19 cellular contexts compared by ENCODE assay signal in the genomic region with DNA sequence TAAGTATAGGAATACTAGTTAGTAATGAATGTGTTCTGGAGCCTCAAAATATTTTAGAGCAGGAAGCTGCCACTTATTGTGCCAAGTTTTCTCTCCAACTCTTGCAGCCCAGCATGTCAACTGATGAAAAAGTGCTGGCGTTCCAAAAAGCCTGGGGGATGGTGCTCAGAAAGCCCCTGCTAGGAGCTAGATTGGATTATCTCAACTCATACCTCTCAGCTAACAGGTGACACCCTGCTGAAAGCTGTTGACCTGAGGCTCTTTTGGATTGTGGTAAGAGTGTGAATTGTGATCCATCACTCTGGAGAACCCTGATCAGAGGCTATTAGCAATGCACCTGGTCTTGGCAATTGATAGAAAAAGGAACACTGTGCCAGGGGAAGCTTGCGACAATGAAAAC.
DNase-seq lines count a peak whose midpoint lies in the region; ATAC-seq and TF ChIP-seq lines count a peak whose summit lies in the region.
"Had no signal": no experiment of that assay in that cellular context is flagged by ENCODE, and none has a peak within 500 bp of the region (broad histone marks: within the 10 kb centered on the region; RNA-seq: fewer than 3 reads in every experiment).

No MANE protein-coding gene starts in this region.

- no peaks in the 10 kb centered on the region for H3K36me3 ChIP-seq in Caco-2 (ENCODE audit: control insufficient read depth, insufficient read depth, low read length)
- H3K36me3 ChIP-seq: Peyer's patch had no signal

- H3K27ac Mint-ChIP-seq in WTC11: no peak overlapping the region
- H3K27ac Mint-ChIP-seq in Caco-2 (ENCODE audit: unreplicated experiment): no peak overlapping the region
- H3K27ac Mint-ChIP-seq: CD14-positive monocyte; T-helper 2 cell treated with Interferon-gamma antibody and Interleukin-4, amounts not matched to agents 5 μg/mL and 100 μg/mL, for 36 hours had no signal

- TF ChIP-seq CTCF in WTC11 (IDR thresholded peaks at IDR 0.05): no peak
- no peak for TF ChIP-seq CTCF in Caco-2 (IDR thresholded peaks at IDR 0.05; ENCODE audit: insufficient read depth in 1 of 2, low read depth in 1 of 2, low read length in 1 of 2, severe bottlenecking in 1 of 2, unreplicated experiment in 1 of 2)

- 0 out of 2 replicates have a peak, but pooled peaks cover 3% of the 10 kb centered on the region for H3K27me3 Mint-ChIP-seq in WTC11 (ENCODE audit: low read depth)
- no peaks in the 10 kb centered on the region for H3K27me3 Mint-ChIP-seq in Caco-2 (ENCODE audit: insufficient read depth, unreplicated experiment)

- H3K36me3 Mint-ChIP-seq in WTC11 (peaks cover 6% of the 10 kb centered on the region; the same call in 1 of the 2 replicates), Caco-2 (ENCODE audit: insufficient read depth, unreplicated experiment) (no peaks in the 10 kb centered on the region)
- H3K36me3 Mint-ChIP-seq: CD14-positive monocyte had no signal

- intact Hi-C loops in Caco-2 (cut with micrococcal nuclease; ENCODE audit: unreplicated experiment): no loop called here

- peak in 2 of 3 experiments; percentile 7 to 68 for DNase-seq in NCI-H1417 (lab: John Stamatoyannopoulos, UW)
- no peak for DNase-seq in NCI-H1417 treated with DMSO at 0.1 percent for 48 hours (lab: John Stamatoyannopoulos, UW)
- peak; percentile 56 for DNase-seq in NCI-H1105 (lab: John Stamatoyannopoulos, UW)
- peak; percentile 79 for DNase-seq in NCI-H345 (lab: John Stamatoyannopoulos, UW)
- DNase-seq in WTC11 (ENCODE audit: low spot score): no peak
- DNase-seq in Caco-2: no peak
- DNase-seq in SKM-1 (lab: John Stamatoyannopoulos, UW; ENCODE audit: unreplicated experiment): no peak
- DNase-seq in NCI-H1694 (lab: John Stamatoyannopoulos, UW): no peak
- DNase-seq: 8988T; DMS53; EL; NCI-H1092 treated with DMSO at 0.1 percent for 48 hours; NCI-H2171; NCI-H446 treated with DMSO at 0.1 percent for 48 hours; NK-92 treated with Interleukin-12 subunit alpha and Interleukin-12 subunit beta, amount 100 ng/mL, for 24 hours; Peyer's patch had no signal

- H3K4me1 ChIP-seq in Caco-2: no peaks in the 10 kb centered on the region
- H3K4me1 ChIP-seq: Peyer's patch had no signal

- peaks cover 40% of the 10 kb centered on the region for H3K9me3 Mint-ChIP-seq in WTC11
- H3K9me3 Mint-ChIP-seq in Caco-2 (ENCODE audit: unreplicated experiment): no peaks in the 10 kb centered on the region

- CTCF ChIA-PET in WTC11 (lab: Charles Lee): no interaction called here
- CTCF ChIA-PET in Caco-2 (lab: Charles Lee): no interaction called here

- H3K4me1 Mint-ChIP-seq in WTC11 (no peaks in the 10 kb centered on the region), Caco-2 (ENCODE audit: low read depth, unreplicated experiment) (no peaks in the 10 kb centered on the region)
- H3K4me1 Mint-ChIP-seq: CD14-positive monocyte had no signal

- ATAC-seq in WTC11: peak; percentile 63
- ATAC-seq: GM12878 had no signal

- no peak overlapping the region for H3K4me3 ChIP-seq in Caco-2 (ENCODE audit: low read depth, low read length)
- H3K4me3 ChIP-seq: GM12878, Peyer's patch had no signal

- POLR2A ChIA-PET in WTC11 (lab: Charles Lee): no interaction called here
- POLR2A ChIA-PET in Caco-2 (lab: Charles Lee): no interaction called here

- BruUV-seq in Caco-2 (replicated peaks; lab: Mats Ljungman, UMichigan): no TSS peak

- no peak overlapping the region for H3K4me3 Mint-ChIP-seq in WTC11
- no peak overlapping the region for H3K4me3 Mint-ChIP-seq in Caco-2 (ENCODE audit: unreplicated experiment)
- H3K4me3 Mint-ChIP-seq: CD14-positive monocyte; T-helper 2 cell treated with Interferon-gamma antibody and Interleukin-4, amounts not matched to agents 5 μg/mL and 100 μg/mL, for 36 hours had no signal

- no peaks in the 10 kb centered on the region for H3K27me3 ChIP-seq in Caco-2 (replicated peaks; ENCODE audit: control insufficient read depth, insufficient read depth, low read length)
- H3K27me3 ChIP-seq: Peyer's patch had no signal

- no peaks in the 10 kb centered on the region for H3K9me3 ChIP-seq in Caco-2
- H3K9me3 ChIP-seq: Peyer's patch had no signal

TF ChIP-seq in WTC11, 78 proteins besides CTCF, POLR2A, EP300 and RAD21:
- TF ChIP-seq, protein P1, sequence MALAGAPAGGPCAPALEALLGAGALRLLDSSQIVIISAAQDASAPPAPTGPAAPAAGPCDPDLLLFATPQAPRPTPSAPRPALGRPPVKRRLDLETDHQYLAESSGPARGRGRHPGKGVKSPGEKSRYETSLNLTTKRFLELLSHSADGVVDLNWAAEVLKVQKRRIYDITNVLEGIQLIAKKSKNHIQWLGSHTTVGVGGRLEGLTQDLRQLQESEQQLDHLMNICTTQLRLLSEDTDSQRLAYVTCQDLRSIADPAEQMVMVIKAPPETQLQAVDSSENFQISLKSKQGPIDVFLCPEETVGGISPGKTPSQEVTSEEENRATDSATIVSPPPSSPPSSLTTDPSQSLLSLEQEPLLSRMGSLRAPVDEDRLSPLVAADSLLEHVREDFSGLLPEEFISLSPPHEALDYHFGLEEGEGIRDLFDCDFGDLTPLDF (CRISPR knock-in tag; IDR thresholded peaks at IDR 0.05): no peak
- TF ChIP-seq ZNF396 (CRISPR knock-in tag; IDR thresholded peaks at IDR 0.05; ENCODE audit: borderline replicate concordance) (no peak), ZBTB21 (CRISPR knock-in tag; IDR thresholded peaks at IDR 0.05; ENCODE audit: borderline replicate concordance) (no peak), OVOL2 (CRISPR knock-in tag; IDR thresholded peaks at IDR 0.05; ENCODE audit: borderline replicate concordance) (no peak), GRHL2 (CRISPR knock-in tag; IDR thresholded peaks at IDR 0.05; ENCODE audit: insufficient replicate concordance, severe bottlenecking) (no peak), ZNF121 (CRISPR knock-in tag; IDR thresholded peaks at IDR 0.05) (no peak), GTF2I (CRISPR knock-in tag; conservative IDR thresholded peaks at IDR 0.05) (no peak)
- TF ChIP-seq, protein P2, sequence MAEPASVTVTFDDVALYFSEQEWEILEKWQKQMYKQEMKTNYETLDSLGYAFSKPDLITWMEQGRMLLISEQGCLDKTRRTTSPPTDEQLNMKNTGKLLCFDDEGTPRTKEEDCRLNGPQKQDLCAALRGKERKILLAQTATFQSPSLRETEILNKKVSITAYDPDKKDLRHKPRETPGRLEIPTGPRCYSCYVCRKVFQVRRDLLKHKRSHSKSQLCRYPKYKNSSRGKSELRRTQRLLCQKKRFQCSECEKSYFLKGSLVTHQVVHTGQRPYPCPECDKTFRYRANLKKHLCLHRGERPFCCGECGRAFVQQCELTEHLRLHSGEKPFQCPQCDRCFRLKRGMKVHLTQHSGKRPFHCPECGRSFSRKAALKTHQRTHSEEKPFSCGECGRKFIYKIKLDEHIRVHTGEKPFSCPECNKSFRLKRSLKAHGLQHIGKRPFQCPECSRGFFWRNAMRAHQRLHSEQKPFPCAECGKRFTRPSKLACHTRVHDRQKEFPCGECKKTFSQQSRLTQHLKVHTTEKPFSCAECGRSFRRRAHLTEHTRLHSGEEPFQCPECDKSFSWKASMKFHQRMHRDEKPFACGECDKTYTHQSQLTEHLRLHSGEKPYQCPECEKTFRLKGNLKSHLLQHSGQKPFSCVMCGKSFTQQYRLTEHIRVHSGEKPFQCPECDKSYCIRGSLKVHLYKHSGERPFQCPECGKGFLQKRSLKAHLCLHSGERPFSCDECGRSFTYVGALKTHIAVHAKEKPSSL (CRISPR knock-in tag; conservative IDR thresholded peaks at IDR 0.05): no peak
- TF ChIP-seq, protein P3, sequence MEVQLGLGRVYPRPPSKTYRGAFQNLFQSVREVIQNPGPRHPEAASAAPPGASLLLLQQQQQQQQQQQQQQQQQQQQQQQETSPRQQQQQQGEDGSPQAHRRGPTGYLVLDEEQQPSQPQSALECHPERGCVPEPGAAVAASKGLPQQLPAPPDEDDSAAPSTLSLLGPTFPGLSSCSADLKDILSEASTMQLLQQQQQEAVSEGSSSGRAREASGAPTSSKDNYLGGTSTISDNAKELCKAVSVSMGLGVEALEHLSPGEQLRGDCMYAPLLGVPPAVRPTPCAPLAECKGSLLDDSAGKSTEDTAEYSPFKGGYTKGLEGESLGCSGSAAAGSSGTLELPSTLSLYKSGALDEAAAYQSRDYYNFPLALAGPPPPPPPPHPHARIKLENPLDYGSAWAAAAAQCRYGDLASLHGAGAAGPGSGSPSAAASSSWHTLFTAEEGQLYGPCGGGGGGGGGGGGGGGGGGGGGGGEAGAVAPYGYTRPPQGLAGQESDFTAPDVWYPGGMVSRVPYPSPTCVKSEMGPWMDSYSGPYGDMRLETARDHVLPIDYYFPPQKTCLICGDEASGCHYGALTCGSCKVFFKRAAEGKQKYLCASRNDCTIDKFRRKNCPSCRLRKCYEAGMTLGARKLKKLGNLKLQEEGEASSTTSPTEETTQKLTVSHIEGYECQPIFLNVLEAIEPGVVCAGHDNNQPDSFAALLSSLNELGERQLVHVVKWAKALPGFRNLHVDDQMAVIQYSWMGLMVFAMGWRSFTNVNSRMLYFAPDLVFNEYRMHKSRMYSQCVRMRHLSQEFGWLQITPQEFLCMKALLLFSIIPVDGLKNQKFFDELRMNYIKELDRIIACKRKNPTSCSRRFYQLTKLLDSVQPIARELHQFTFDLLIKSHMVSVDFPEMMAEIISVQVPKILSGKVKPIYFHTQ (CRISPR knock-in tag; IDR thresholded peaks at IDR 0.05): no peak
- TF ChIP-seq, protein P4, sequence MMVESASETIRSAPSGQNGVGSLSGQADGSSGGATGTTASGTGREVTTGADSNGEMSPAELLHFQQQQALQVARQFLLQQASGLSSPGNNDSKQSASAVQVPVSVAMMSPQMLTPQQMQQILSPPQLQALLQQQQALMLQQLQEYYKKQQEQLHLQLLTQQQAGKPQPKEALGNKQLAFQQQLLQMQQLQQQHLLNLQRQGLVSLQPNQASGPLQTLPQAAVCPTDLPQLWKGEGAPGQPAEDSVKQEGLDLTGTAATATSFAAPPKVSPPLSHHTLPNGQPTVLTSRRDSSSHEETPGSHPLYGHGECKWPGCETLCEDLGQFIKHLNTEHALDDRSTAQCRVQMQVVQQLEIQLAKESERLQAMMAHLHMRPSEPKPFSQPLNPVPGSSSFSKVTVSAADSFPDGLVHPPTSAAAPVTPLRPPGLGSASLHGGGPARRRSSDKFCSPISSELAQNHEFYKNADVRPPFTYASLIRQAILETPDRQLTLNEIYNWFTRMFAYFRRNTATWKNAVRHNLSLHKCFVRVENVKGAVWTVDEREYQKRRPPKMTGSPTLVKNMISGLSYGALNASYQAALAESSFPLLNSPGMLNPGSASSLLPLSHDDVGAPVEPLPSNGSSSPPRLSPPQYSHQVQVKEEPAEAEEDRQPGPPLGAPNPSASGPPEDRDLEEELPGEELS (CRISPR knock-in tag; IDR thresholded peaks at IDR 0.05): no peak
- TF ChIP-seq, protein P5, sequence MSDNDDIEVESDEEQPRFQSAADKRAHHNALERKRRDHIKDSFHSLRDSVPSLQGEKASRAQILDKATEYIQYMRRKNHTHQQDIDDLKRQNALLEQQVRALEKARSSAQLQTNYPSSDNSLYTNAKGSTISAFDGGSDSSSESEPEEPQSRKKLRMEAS (CRISPR knock-in tag; IDR thresholded peaks at IDR 0.05): no peak

Comparison
In these comparisons a context has a peak if more than half of its experiments do, and no peak if none do; other contexts are left out.
1. DNase-seq: peak in NCI-H1417 (2 of 3), NCI-H1105 (single experiment) and NCI-H345 (single experiment); none in NCI-H1417 treated with DMSO at 0.1 percent for 48 hours (single experiment), WTC11 (single experiment), Caco-2 (0 of 2), SKM-1 (single experiment) and NCI-H1694 (single experiment).